In the genomic region with DNA sequence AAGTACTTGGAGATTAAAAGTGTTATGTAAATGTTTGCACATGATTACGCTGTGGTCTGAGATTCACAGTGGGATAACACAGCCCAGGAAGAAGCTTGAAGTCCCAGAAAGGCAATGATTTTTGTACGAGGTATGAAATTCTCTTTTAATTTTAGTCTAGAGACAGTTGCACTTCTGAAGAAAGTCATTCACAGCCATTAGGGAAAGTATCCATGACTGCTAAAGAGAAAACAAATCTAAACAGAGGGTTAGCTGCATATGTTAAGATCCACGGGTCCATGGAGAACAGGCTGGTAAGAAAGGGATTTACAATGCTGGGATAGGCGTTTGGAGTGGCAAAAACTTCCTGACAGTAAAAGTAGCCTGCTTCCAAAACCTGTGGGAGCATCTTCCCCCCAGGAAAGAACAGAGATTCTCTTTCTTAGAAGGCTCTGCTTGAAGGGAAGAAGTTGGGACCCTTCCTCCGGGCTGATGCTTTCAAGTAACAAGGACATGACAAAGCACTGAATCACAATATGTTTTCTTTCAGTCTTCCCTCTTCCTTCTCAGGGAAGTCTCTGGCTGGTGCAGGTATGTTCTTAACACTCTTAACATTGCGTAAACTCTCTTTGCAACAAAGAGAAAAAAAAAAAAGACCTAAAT, we compare ENCODE assay signal across 12 cellular contexts.
DNase-seq lines count a peak whose midpoint lies in the region; ATAC-seq and TF ChIP-seq lines count a peak whose summit lies in the region.
"Had no signal": no experiment of that assay in that cellular context is flagged by ENCODE, and none has a peak within 500 bp of the region (broad histone marks: within the 10 kb centered on the region; RNA-seq: fewer than 3 reads in every experiment).

No MANE protein-coding gene starts in this region.

- peak overlapping the region; percentile 100 for H3K27ac ChIP-seq in right cardiac atrium (ENCODE audit: low read length)

- H3K4me3 ChIP-seq in right cardiac atrium (ENCODE audit: low read length), result peak overlapping the region; percentile 57

- H3K4me1 Mint-ChIP-seq in MCF 10A (ENCODE audit: insufficient read depth, unreplicated experiment), result peaks cover 50% of the 10 kb centered on the region
- no peaks in the 10 kb centered on the region for H3K4me1 Mint-ChIP-seq in stimulated activated effector memory CD8-positive, alpha-beta T cell treated with anti-CD3 and anti-CD28 coated beads, Interleukin-12 subunit alpha, Interleukin-12 subunit beta, amount 100 ng/mL, for 72 hours
- no peaks in the 10 kb centered on the region for H3K4me1 Mint-ChIP-seq in activated naive CD8-positive, alpha-beta T cell treated with anti-CD3 and anti-CD28 coated beads for 36 hours

- no peaks in the 10 kb centered on the region for H3K27me3 ChIP-seq in right cardiac atrium (ENCODE audit: control insufficient read depth, insufficient read depth)

- WGBS in right cardiac atrium, result 19% methylated on average over 6 of the region's 6 CpGs

- CTCF ChIA-PET in MCF 10A (lab: Yijun Ruan, JAX), result interaction anchor here (0.6 to 1.3 kb wide), 4 partner anchors 9 to 1454 kb away, joined by 3 to 7 read pairs (median 4); no protein-coding TSS in a partner anchor

- intact Hi-C loops in MCF 10A (cut with micrococcal nuclease) (loop anchor here (2.0 kb wide), 1 partner anchor 30 kb away; no protein-coding TSS in a partner anchor), right cardiac atrium (cut with DNase I) (loop anchor here in 3 of 4 donors (10.0 kb wide), 3 partner anchors 78 to 458 kb away; partner anchors contain the start of gene CELF2 (in 1 of the 3))

- no peaks in the 10 kb centered on the region for H3K27me3 Mint-ChIP-seq in MCF 10A (ENCODE audit: insufficient read depth, unreplicated experiment)
- peaks cover 15% of the 10 kb centered on the region for H3K27me3 Mint-ChIP-seq in activated naive CD8-positive, alpha-beta T cell treated with anti-CD3 and anti-CD28 coated beads for 36 hours

- H3K9me3 ChIP-seq in right cardiac atrium (ENCODE audit: control insufficient read depth, low read length), result no peaks in the 10 kb centered on the region

- BruUV-seq in MCF 10A (replicated peaks; lab: Mats Ljungman, UMichigan), result no TSS peak

- peak overlapping the region; percentile 78 for H3K27ac Mint-ChIP-seq in MCF 10A (ENCODE audit: low read depth, unreplicated experiment)
- no peak overlapping the region for H3K27ac Mint-ChIP-seq in stimulated activated effector memory CD8-positive, alpha-beta T cell treated with anti-CD3 and anti-CD28 coated beads, Interleukin-12 subunit alpha, Interleukin-12 subunit beta, amount 100 ng/mL, for 72 hours
- no peak overlapping the region for H3K27ac Mint-ChIP-seq in activated naive CD8-positive, alpha-beta T cell treated with anti-CD3 and anti-CD28 coated beads for 36 hours

- no peaks in the 10 kb centered on the region for H3K36me3 Mint-ChIP-seq in MCF 10A (ENCODE audit: insufficient read depth, unreplicated experiment)
- no peaks in the 10 kb centered on the region for H3K36me3 Mint-ChIP-seq in stimulated activated effector memory CD8-positive, alpha-beta T cell treated with anti-CD3 and anti-CD28 coated beads, Interleukin-12 subunit alpha, Interleukin-12 subunit beta, amount 100 ng/mL, for 72 hours
- no peaks in the 10 kb centered on the region for H3K36me3 Mint-ChIP-seq in activated naive CD8-positive, alpha-beta T cell treated with anti-CD3 and anti-CD28 coated beads for 36 hours

- ATAC-seq in right cardiac atrium, result peak in 1 of 2 donors; percentile 17
- ATAC-seq in stimulated activated effector memory CD8-positive, alpha-beta T cell treated with anti-CD3 and anti-CD28 coated beads, Interleukin-12 subunit alpha, Interleukin-12 subunit beta, amount 100 ng/mL, for 72 hours, result no peak

- no peak for TF ChIP-seq CTCF in MCF 10A (IDR thresholded peaks at IDR 0.05; ENCODE audit: unreplicated experiment)

- POLR2A ChIA-PET in MCF 10A (lab: Yijun Ruan, JAX), result interaction anchor here (0.8 to 2.0 kb wide), 4 partner anchors 9 to 34 kb away, joined by 3 to 17 read pairs (median 4); no protein-coding TSS in a partner anchor

- peak; percentile 25 for DNase-seq in ELF-1 (ENCODE audit: low read depth, low spot score)
- DNase-seq in MCF 10A (ENCODE audit: unreplicated experiment), result peak; percentile 69
- DNase-seq in right cardiac atrium, result no peak
- DNase-seq in retina, result peak; percentile 13
- no peak for DNase-seq in SK-N-DZ (ENCODE audit: low spot score)
- no peak for DNase-seq in stimulated activated effector memory CD8-positive, alpha-beta T cell treated with anti-CD3 and anti-CD28 coated beads, Interleukin-12 subunit alpha, Interleukin-12 subunit beta, amount 100 ng/mL, for 72 hours (ENCODE audit: low spot score in 2 of 2)
- DNase-seq in activated naive CD8-positive, alpha-beta T cell treated with anti-CD3 and anti-CD28 coated beads for 36 hours, result no peak
- DNase-seq in NCI-H1417 (lab: John Stamatoyannopoulos, UW), result no peak
- DNase-seq: activated CD8-positive, alpha-beta memory T cell treated with anti-CD3 and anti-CD28 coated beads, Interleukin-2, amount 50 U/mL, for 48 hours; central memory CD4-positive, alpha-beta T cell; NCI-H1417 treated with DMSO at 0.1 percent for 48 hours; occipital lobe had no signal

- peak overlapping the region; percentile 40 for H3K4me3 Mint-ChIP-seq in MCF 10A (ENCODE audit: unreplicated experiment)
- no peak overlapping the region for H3K4me3 Mint-ChIP-seq in stimulated activated effector memory CD8-positive, alpha-beta T cell treated with anti-CD3 and anti-CD28 coated beads, Interleukin-12 subunit alpha, Interleukin-12 subunit beta, amount 100 ng/mL, for 72 hours
- H3K4me3 Mint-ChIP-seq in activated naive CD8-positive, alpha-beta T cell treated with anti-CD3 and anti-CD28 coated beads for 36 hours, result no peak overlapping the region

- H3K9me3 Mint-ChIP-seq in MCF 10A (ENCODE audit: unreplicated experiment), result no peaks in the 10 kb centered on the region
- H3K9me3 Mint-ChIP-seq in stimulated activated effector memory CD8-positive, alpha-beta T cell treated with anti-CD3 and anti-CD28 coated beads, Interleukin-12 subunit alpha, Interleukin-12 subunit beta, amount 100 ng/mL, for 72 hours, result no peaks in the 10 kb centered on the region
- H3K9me3 Mint-ChIP-seq in activated naive CD8-positive, alpha-beta T cell treated with anti-CD3 and anti-CD28 coated beads for 36 hours, result no peaks in the 10 kb centered on the region

- H3K4me1 ChIP-seq in right cardiac atrium (ENCODE audit: control insufficient read depth, insufficient read depth, low read length), result peaks cover under 1% of the 10 kb centered on the region

Comparison
In these comparisons a context has a peak if more than half of its experiments do, and no peak if none do; other contexts are left out.
1. DNase-seq: peak in ELF-1 (single experiment), MCF 10A (single experiment) and retina (single experiment); none in right cardiac atrium (0 of 3), SK-N-DZ (single experiment), stimulated activated effector memory CD8-positive, alpha-beta T cell treated with anti-CD3 and anti-CD28 coated beads, Interleukin-12 subunit alpha, Interleukin-12 subunit beta, amount 100 ng/mL, for 72 hours (0 of 2), activated naive CD8-positive, alpha-beta T cell treated with anti-CD3 and anti-CD28 coated beads for 36 hours (single experiment) and NCI-H1417 (0 of 3).